1 cellular context compared by ENCODE assay signal in the genomic region with DNA sequence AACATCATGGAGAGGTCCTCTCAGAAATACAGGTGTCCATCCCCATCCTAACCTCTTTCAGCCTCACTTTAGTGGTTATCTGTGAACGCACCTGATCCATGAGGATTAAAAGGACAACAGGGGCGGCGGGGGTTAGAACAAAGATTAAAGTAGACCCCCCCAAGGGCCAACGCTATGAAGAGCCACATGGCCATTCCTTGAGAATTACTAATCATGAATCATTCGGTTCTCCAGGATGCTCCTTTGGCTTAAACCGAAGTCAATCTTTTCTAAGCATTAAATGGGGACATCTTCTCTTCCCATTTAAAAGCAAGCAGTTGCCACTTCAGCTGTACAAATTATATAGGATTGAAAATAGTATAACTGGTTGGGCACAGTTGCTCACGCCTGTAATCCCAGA.
TF ChIP-seq lines count a peak whose summit lies in the region.

No MANE protein-coding gene starts in this region.

TF ChIP-seq in IMR-90, 13 proteins besides CTCF, POLR2A, EP300 and RAD21:
- TF ChIP-seq MAFK (IDR thresholded peaks at IDR 0.05; ENCODE audit: low read depth, low read length) (no peak), MXI1 (IDR thresholded peaks at IDR 0.05; ENCODE audit: borderline replicate concordance, low read depth, low read length) (no peak), CHD1 (IDR thresholded peaks at IDR 0.05; ENCODE audit: low read depth, low read length) (no peak), SMC3 (IDR thresholded peaks at IDR 0.05; ENCODE audit: low read depth, low read length) (no peak), NFE2L2 (IDR thresholded peaks at IDR 0.05; ENCODE audit: low read depth, low read length) (no peak), RFX5 (IDR thresholded peaks at IDR 0.05; ENCODE audit: low read depth, low read length) (no peak), CEBPB (IDR thresholded peaks at IDR 0.05; ENCODE audit: low read depth, low read length) (no peak), RCOR1 (IDR thresholded peaks at IDR 0.05; ENCODE audit: insufficient replicate concordance, low read length) (no peak), BHLHE40 (IDR thresholded peaks at IDR 0.05; ENCODE audit: low read depth, low read length) (no peak), FOS (IDR thresholded peaks at IDR 0.05; ENCODE audit: low read depth, low read length) (peak; percentile 47; the same call in 1 of the 2 replicates), ELK1 (IDR thresholded peaks at IDR 0.05; ENCODE audit: borderline replicate concordance, low read depth, low read length) (no peak), MAZ (IDR thresholded peaks at IDR 0.05; ENCODE audit: borderline replicate concordance, low read depth, low read length) (no peak)
- TF ChIP-seq, protein P1, sequence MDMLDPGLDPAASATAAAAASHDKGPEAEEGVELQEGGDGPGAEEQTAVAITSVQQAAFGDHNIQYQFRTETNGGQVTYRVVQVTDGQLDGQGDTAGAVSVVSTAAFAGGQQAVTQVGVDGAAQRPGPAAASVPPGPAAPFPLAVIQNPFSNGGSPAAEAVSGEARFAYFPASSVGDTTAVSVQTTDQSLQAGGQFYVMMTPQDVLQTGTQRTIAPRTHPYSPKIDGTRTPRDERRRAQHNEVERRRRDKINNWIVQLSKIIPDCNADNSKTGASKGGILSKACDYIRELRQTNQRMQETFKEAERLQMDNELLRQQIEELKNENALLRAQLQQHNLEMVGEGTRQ (IDR thresholded peaks at IDR 0.05; ENCODE audit: low read depth, low read length) = peak; percentile 43; the same call in 1 of the 2 replicates
